In the genomic region with DNA sequence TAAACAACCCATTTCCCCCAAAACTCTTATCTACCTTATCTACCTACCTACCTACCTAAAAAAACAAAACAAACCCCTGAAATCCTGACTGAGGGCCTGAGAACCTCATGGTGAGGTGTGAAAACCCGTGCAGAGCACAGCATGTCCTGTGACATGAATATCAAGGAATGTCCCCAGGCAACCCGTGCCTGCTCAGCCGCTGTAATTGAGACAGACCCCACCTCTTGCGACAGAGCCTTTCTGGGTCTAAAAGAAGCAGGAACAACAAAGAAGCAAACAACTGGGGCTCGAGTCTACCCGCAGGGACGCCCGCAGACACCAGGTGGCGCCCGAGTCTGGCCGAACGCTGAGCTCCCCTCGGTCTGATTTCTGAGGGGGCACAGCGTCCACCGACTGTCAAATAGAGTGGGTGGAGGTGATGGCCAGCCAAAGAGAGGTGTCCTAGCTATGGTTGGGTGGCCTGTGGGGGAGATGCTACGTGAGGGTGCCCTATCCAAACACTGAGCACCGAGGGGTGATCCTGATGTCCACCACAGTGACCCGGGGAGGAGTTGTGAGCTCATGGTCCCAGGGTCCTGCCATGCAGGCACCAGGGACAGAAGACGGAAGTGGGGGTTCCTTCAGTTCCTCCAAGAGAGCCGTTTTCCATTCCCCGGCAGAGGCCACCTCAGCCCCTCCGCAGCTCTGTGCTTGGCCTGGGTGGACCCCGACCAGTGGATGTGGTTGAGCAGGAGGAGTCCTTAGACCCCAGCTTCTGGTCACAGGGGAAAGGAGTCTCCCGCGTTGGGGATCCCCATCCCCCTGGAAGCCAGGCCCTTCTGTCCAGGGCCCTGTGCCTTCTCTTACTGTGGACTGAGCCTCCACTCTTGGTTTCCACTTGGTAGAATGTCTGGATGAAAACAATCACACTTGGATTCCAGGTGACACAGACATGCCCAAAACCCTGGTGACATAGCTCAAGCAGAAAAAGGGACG, we compare ENCODE assay signal across 1 cellular context.
TF ChIP-seq lines count a peak whose summit lies in the region.

No MANE protein-coding gene starts in this region.

TF ChIP-seq in HepG2, 621 proteins besides CTCF, POLR2A, EP300 and RAD21 (continued from another document and continues in another):
- TF ChIP-seq ZBTB40 (IDR thresholded peaks at IDR 0.05) (no peak), ZBTB40 (CRISPR knock-in tag; IDR thresholded peaks at IDR 0.05) (no peak), CBX2 (IDR thresholded peaks at IDR 0.05; ENCODE audit: low read depth, low read length) (no peak), CBX2 (CRISPR knock-in tag; IDR thresholded peaks at IDR 0.05; ENCODE audit: low read depth) (no peak), NCOA2 (CRISPR knock-in tag; IDR thresholded peaks at IDR 0.05) (no peak), ZZZ3 (CRISPR knock-in tag; IDR thresholded peaks at IDR 0.05; ENCODE audit: borderline replicate concordance) (no peak), ZNF207 (IDR thresholded peaks at IDR 0.05; ENCODE audit: borderline replicate concordance) (no peak), FOXP1 (IDR thresholded peaks at IDR 0.05) (no peak), FOXP1 (CRISPR knock-in tag; IDR thresholded peaks at IDR 0.05) (peak; percentile 40; the same call in 1 of the 2 replicates), E2F2 (CRISPR knock-in tag; IDR thresholded peaks at IDR 0.05; ENCODE audit: borderline replicate concordance) (no peak), RARG (CRISPR knock-in tag; IDR thresholded peaks at IDR 0.05; ENCODE audit: low read depth) (no peak), KIAA2018 (CRISPR knock-in tag; IDR thresholded peaks at IDR 0.05; ENCODE audit: borderline replicate concordance) (0 out of 2 replicates have a peak, but pooled peaks have one; percentile 43), TAF15 (IDR thresholded peaks at IDR 0.05; ENCODE audit: low read depth, low read length, poor library complexity, severe bottlenecking) (no peak), RARA (CRISPR knock-in tag; IDR thresholded peaks at IDR 0.05) (no peak), ZNF619 (CRISPR knock-in tag; IDR thresholded peaks at IDR 0.05) (0 out of 2 replicates have a peak, but pooled peaks have one; percentile 38), IRX3 (CRISPR knock-in tag; IDR thresholded peaks at IDR 0.05; ENCODE audit: borderline replicate concordance, low read depth) (no peak), BRCA1 (CRISPR knock-in tag; IDR thresholded peaks at IDR 0.05) (no peak), NFKB2 (CRISPR knock-in tag; IDR thresholded peaks at IDR 0.05; ENCODE audit: borderline replicate concordance) (no peak; the same call in 1 of the 2 replicates), AGO2 (optimal IDR thresholded peaks at IDR 0.05; ENCODE audit: low read depth, low read length) (no peak), ZNF607 (CRISPR knock-in tag; IDR thresholded peaks at IDR 0.05; ENCODE audit: borderline replicate concordance) (no peak), KLF12 (CRISPR knock-in tag; IDR thresholded peaks at IDR 0.05; ENCODE audit: borderline replicate concordance) (no peak), ZNF44 (CRISPR knock-in tag; IDR thresholded peaks at IDR 0.05) (no peak), ZNF143 (CRISPR knock-in tag; IDR thresholded peaks at IDR 0.05) (no peak), ZSCAN12 (CRISPR knock-in tag; IDR thresholded peaks at IDR 0.05) (no peak), ZNF251 (CRISPR knock-in tag; IDR thresholded peaks at IDR 0.05) (no peak), SIN3A (IDR thresholded peaks at IDR 0.05; ENCODE audit: borderline replicate concordance, low read depth, low read length) (no peak), NRL (CRISPR knock-in tag; IDR thresholded peaks at IDR 0.05; ENCODE audit: borderline replicate concordance) (no peak), CEBPG (CRISPR knock-in tag; IDR thresholded peaks at IDR 0.05) (peak; percentile 67), MTA3 (CRISPR knock-in tag; IDR thresholded peaks at IDR 0.05) (no peak), ZBTB3 (CRISPR knock-in tag; IDR thresholded peaks at IDR 0.05; ENCODE audit: borderline replicate concordance, low read depth) (no peak)
- TF ChIP-seq, protein P1, sequence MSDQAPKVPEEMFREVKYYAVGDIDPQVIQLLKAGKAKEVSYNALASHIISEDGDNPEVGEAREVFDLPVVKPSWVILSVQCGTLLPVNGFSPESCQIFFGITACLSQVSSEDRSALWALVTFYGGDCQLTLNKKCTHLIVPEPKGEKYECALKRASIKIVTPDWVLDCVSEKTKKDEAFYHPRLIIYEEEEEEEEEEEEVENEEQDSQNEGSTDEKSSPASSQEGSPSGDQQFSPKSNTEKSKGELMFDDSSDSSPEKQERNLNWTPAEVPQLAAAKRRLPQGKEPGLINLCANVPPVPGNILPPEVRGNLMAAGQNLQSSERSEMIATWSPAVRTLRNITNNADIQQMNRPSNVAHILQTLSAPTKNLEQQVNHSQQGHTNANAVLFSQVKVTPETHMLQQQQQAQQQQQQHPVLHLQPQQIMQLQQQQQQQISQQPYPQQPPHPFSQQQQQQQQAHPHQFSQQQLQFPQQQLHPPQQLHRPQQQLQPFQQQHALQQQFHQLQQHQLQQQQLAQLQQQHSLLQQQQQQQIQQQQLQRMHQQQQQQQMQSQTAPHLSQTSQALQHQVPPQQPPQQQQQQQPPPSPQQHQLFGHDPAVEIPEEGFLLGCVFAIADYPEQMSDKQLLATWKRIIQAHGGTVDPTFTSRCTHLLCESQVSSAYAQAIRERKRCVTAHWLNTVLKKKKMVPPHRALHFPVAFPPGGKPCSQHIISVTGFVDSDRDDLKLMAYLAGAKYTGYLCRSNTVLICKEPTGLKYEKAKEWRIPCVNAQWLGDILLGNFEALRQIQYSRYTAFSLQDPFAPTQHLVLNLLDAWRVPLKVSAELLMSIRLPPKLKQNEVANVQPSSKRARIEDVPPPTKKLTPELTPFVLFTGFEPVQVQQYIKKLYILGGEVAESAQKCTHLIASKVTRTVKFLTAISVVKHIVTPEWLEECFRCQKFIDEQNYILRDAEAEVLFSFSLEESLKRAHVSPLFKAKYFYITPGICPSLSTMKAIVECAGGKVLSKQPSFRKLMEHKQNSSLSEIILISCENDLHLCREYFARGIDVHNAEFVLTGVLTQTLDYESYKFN (CRISPR knock-in tag; conservative IDR thresholded peaks at IDR 0.05): no peak
- TF ChIP-seq, protein P2, sequence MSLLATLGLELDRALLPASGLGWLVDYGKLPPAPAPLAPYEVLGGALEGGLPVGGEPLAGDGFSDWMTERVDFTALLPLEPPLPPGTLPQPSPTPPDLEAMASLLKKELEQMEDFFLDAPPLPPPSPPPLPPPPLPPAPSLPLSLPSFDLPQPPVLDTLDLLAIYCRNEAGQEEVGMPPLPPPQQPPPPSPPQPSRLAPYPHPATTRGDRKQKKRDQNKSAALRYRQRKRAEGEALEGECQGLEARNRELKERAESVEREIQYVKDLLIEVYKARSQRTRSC (CRISPR knock-in tag; IDR thresholded peaks at IDR 0.05; ENCODE audit: low read depth): no peak
